ENCODE assay signal across 10 cellular contexts in genomic region chr10:131743190-131744151, GRCh38.
DNase-seq lines count a peak whose midpoint lies in the region; ATAC-seq and TF ChIP-seq lines count a peak whose summit lies in the region.
"Had no signal": no experiment of that assay in that cellular context is flagged by ENCODE, and none has a peak within 500 bp of the region (broad histone marks: within the 10 kb centered on the region; RNA-seq: fewer than 3 reads in every experiment).

No MANE protein-coding gene starts in this region.

- peaks cover 47 to 86% (median 77%) of the 10 kb centered on the region in 10 experiments for H3K4me1 ChIP-seq in BLaER1 treated with 17β-estradiol and CSF1 and Interleukin-3, amounts not matched to agents 10 nM and 100 nM

- no peak overlapping the region for H3K27ac Mint-ChIP-seq in glutamatergic neuron (ENCODE audit: unreplicated experiment)
- H3K27ac Mint-ChIP-seq in CD4-positive, alpha-beta T cell, result no peak overlapping the region
- H3K27ac Mint-ChIP-seq: activated CD4-positive, alpha-beta T cell treated with anti-CD3 and anti-CD28 coated beads, Interleukin-2, amount 10 ng/mL, durations not matched to agents 24 days and 14 days had no signal

- DNase-seq in glutamatergic neuron (peak; percentile 14), HEK293T (ENCODE audit: extremely low spot score) (no peak), T-helper 2 cell (no peak), kidney tubule cell (ENCODE audit: low spot score) (no peak)
- DNase-seq in CD4-positive, alpha-beta T cell, result no peak
- DNase-seq: activated CD4-positive, alpha-beta T cell treated with anti-CD3 and anti-CD28 coated beads, Interleukin-2, amount 10 ng/mL, durations not matched to agents 24 days and 14 days; stimulated activated CD4-positive, alpha-beta T cell treated with anti-CD3 and anti-CD28 coated beads, Interleukin-12 subunit alpha, Interleukin-12 subunit beta, amount 100 ng/mL, for 4 hours had no signal

- H3K4me1 Mint-ChIP-seq in glutamatergic neuron (ENCODE audit: low read depth, unreplicated experiment), result peaks cover 5% of the 10 kb centered on the region
- H3K4me1 Mint-ChIP-seq in CD4-positive, alpha-beta T cell (ENCODE audit: low read depth), result no peaks in the 10 kb centered on the region
- H3K4me1 Mint-ChIP-seq: activated CD4-positive, alpha-beta T cell treated with anti-CD3 and anti-CD28 coated beads, Interleukin-2, amount 10 ng/mL, durations not matched to agents 24 days and 14 days had no signal

- H3K27ac ChIP-seq in BLaER1 treated with 17β-estradiol and CSF1 and Interleukin-3, amounts not matched to agents 10 nM and 100 nM, result peak overlapping the region; percentile 17 to 90 (median 81); a peak in 21 of 22 replicates
- H3K27ac ChIP-seq in CD4-positive, alpha-beta T cell (ENCODE audit: low read depth, low read length), result no peak overlapping the region

- ATAC-seq in GM21367 (IDR thresholded peaks at IDR 0.05; ENCODE audit: unreplicated experiment) (peak; percentile 78), HG03469 (IDR thresholded peaks at IDR 0.05; ENCODE audit: unreplicated experiment) (peak; percentile 67)
- ATAC-seq in CD4-positive, alpha-beta T cell (ENCODE audit: poor library complexity), result no peak

- H3K36me3 Mint-ChIP-seq in glutamatergic neuron (ENCODE audit: unreplicated experiment), result peaks cover 13% of the 10 kb centered on the region
- no peaks in the 10 kb centered on the region for H3K36me3 Mint-ChIP-seq in CD4-positive, alpha-beta T cell (ENCODE audit: low read depth)

- H3K9me3 ChIP-seq in BLaER1 treated with 17β-estradiol and CSF1 and Interleukin-3, amounts not matched to agents 10 nM and 100 nM (replicated peaks in 1 of 11), result peaks cover 6 to 20% (median 14%) of the 10 kb centered on the region in 11 experiments; a peak in 19 of 22 replicates
- no peaks in the 10 kb centered on the region for H3K9me3 ChIP-seq in CD4-positive, alpha-beta T cell (ENCODE audit: control insufficient read depth, low read length)

- H3K36me3 ChIP-seq in BLaER1 treated with 17β-estradiol and CSF1 and Interleukin-3, amounts not matched to agents 10 nM and 100 nM, result no peaks in the 10 kb centered on the region

- H3K4me2 ChIP-seq in BLaER1 treated with 17β-estradiol and CSF1 and Interleukin-3, amounts not matched to agents 10 nM and 100 nM, result peak overlapping the region; percentile 83 to 98 (median 93)

- peak overlapping the region in 9 of 10 experiments; percentile 21 to 59 (median 38); a peak in 16 of 20 replicates for H3K4me3 ChIP-seq in BLaER1 treated with 17β-estradiol and CSF1 and Interleukin-3, amounts not matched to agents 10 nM and 100 nM

- peaks cover 6% of the 10 kb centered on the region for H3K27me3 Mint-ChIP-seq in glutamatergic neuron (ENCODE audit: unreplicated experiment)
- peaks cover 53% of the 10 kb centered on the region for H3K27me3 Mint-ChIP-seq in CD4-positive, alpha-beta T cell

- intact Hi-C loops in CD4-positive, alpha-beta T cell (cut with DNase I, micrococcal nuclease), result no loop called here

- H3K9me3 Mint-ChIP-seq in glutamatergic neuron (ENCODE audit: unreplicated experiment), result peaks cover 15% of the 10 kb centered on the region
- no peaks in the 10 kb centered on the region for H3K9me3 Mint-ChIP-seq in CD4-positive, alpha-beta T cell
- H3K9me3 Mint-ChIP-seq: activated CD4-positive, alpha-beta T cell treated with anti-CD3 and anti-CD28 coated beads, Interleukin-2, amount 10 ng/mL, durations not matched to agents 24 days and 14 days had no signal

- TF ChIP-seq CTCF in glutamatergic neuron (IDR thresholded peaks at IDR 0.05; ENCODE audit: partially characterized antibody, unreplicated experiment), result no peak
- no peak for TF ChIP-seq CTCF in CD4-positive, alpha-beta T cell (IDR thresholded peaks at IDR 0.05)

- peaks cover 5 to 43% (median 15%) of the 10 kb centered on the region in 11 experiments; a peak in 16 of 22 replicates for H3K27me3 ChIP-seq in BLaER1 treated with 17β-estradiol and CSF1 and Interleukin-3, amounts not matched to agents 10 nM and 100 nM
- H3K27me3 ChIP-seq in CD4-positive, alpha-beta T cell (ENCODE audit: control insufficient read depth, insufficient read depth, low read length), result peaks cover 12% of the 10 kb centered on the region

- no peak overlapping the region for H3K4me3 Mint-ChIP-seq in glutamatergic neuron (ENCODE audit: unreplicated experiment)
- H3K4me3 Mint-ChIP-seq in CD4-positive, alpha-beta T cell, result no peak overlapping the region
- H3K4me3 Mint-ChIP-seq: activated CD4-positive, alpha-beta T cell treated with anti-CD3 and anti-CD28 coated beads, Interleukin-2, amount 10 ng/mL, durations not matched to agents 24 days and 14 days had no signal

- H3K9ac ChIP-seq in BLaER1 treated with 17β-estradiol and CSF1 and Interleukin-3, amounts not matched to agents 10 nM and 100 nM, result peak overlapping the region; percentile 54 to 76 (median 68); a peak in 21 of 22 replicates

- CTCF ChIA-PET in HEK293T (lab: Yijun Ruan, JAX), result no interaction called here
- CTCF ChIA-PET in CD4-positive, alpha-beta T cell (lab: Charles Lee), result no interaction called here

- POLR2A ChIA-PET in HEK293T (lab: Yijun Ruan, JAX), result no interaction called here
- POLR2A ChIA-PET in CD4-positive, alpha-beta T cell (lab: Charles Lee), result no interaction called here

- H4K20me1 ChIP-seq in BLaER1 treated with 17β-estradiol and CSF1 and Interleukin-3, amounts not matched to agents 10 nM and 100 nM, result peaks cover 0 to 9% (median 0%) of the 10 kb centered on the region in 11 experiments; a peak in 6 of 22 replicates

TF ChIP-seq in HEK293T, 16 proteins besides CTCF, POLR2A, EP300 and RAD21:
- TF ChIP-seq L3MBTL2 (conservative IDR thresholded peaks at IDR 0.05), result no peak
- TF ChIP-seq ZNF384 (IDR thresholded peaks at IDR 0.05), result no peak
- no peak for TF ChIP-seq FOXK2 (IDR thresholded peaks at IDR 0.05)
- TF ChIP-seq HDGF (IDR thresholded peaks at IDR 0.05; ENCODE audit: borderline replicate concordance), result no peak
- TF ChIP-seq BHLHE40 (IDR thresholded peaks at IDR 0.05; ENCODE audit: borderline replicate concordance), result no peak
- TF ChIP-seq CTBP1 (IDR thresholded peaks at IDR 0.05; ENCODE audit: borderline replicate concordance), result no peak
